Comparison of ENCODE assay signal across 7 cellular contexts in the genomic region with DNA sequence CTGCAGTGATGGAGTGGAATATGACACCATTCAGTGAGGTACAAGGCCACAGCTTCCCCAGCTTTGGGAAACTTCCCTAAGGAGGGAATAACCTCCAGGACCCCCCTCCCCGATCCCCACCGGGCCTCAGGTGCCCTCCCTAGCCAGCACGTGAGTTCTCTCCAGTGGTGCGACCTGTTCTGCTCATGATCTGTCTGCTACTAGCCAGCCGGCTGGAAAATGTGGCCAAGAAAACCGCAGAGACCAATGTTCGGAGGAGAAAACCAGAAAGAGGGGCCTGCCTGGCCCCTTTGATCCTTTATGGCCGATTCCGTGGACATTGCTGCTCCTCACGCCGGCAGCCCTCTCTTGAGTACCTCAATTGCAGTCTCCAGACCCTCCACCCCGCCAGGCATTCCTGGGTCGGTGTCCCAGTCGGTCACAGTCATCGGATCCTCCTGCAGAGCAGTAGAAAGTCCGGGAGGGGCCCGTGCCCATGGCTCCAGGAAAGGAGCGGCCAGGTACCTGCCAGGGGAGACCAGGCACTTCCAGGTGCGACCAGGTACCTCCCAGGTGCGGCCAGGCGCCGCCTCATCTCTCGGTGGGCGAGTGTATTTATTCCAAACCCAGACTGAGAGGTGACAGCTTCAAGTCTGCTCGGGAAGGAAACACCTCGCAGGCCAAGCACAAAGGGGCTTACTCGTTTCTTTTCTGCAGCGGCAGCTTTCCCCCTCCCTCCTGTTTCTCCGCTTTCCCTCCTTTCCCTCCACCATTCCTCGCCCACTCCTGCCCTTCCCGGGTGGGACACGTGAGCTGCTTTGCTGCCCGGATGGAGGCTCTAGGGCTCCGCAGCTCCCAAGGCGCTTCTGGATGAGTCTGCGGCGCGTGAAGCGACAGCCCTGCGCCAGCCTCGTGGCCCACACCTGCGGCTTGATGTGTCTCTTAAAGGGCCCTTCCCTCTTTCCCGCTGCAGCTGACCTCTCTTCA. TPM values are rescaled to one million over a fixed set of nuclear protein-coding genes. Genes with fewer than 3 reads are reported as not detected.
A peak's percentile ranks its signal among the peaks of the same experiment; 100 is the strongest.
DNase-seq lines count a peak whose midpoint lies in the region.

No MANE protein-coding gene starts in this region.

- peak overlapping the region; percentile 62 for H3K9ac ChIP-seq in iPS-18a (ENCODE audit: low read length)
- peak overlapping the region; percentile 27 to 81 (median 64) for H3K9ac ChIP-seq in skeletal muscle tissue (ENCODE audit: low read depth in 1 of 3, low read length in 3 of 3)

- no peaks in the 10 kb centered on the region for H3K9me3 ChIP-seq in iPS-18a (ENCODE audit: control insufficient read depth, low read depth, low read length)
- peaks cover 0 to 2% (median 0%) of the 10 kb centered on the region in 3 donors for H3K9me3 ChIP-seq in skeletal muscle tissue (ENCODE audit: control insufficient read depth in 3 of 3, low read length in 3 of 3)

- peak overlapping the region; percentile 39 to 94 (median 79) for H3K4me3 Mint-ChIP-seq in IgD-negative memory B cell
- H3K4me3 Mint-ChIP-seq in activated T-helper 2 cell treated with anti-CD3 and anti-CD28 coated beads, Interferon-gamma antibody, Interleukin-2, Interleukin-4, amounts not matched to agents 10 μg/mL and 5 μg/mL and 100 μg/mL, durations not matched to agents 14 hours and 24 hours and 36 hours (ENCODE audit: low read depth) = peak overlapping the region; percentile 55

- H3K27ac ChIP-seq in iPS-18a (ENCODE audit: low read length) (no peak overlapping the region), skeletal muscle tissue (ENCODE audit: low read depth, low read length) (no peak overlapping the region)

- H3K27me3 Mint-ChIP-seq in IgD-negative memory B cell = peaks cover 33% of the 10 kb centered on the region
- peaks cover 60% of the 10 kb centered on the region for H3K27me3 Mint-ChIP-seq in activated T-helper 2 cell treated with anti-CD3 and anti-CD28 coated beads, Interferon-gamma antibody, Interleukin-2, Interleukin-4, amounts not matched to agents 10 μg/mL and 5 μg/mL and 100 μg/mL, durations not matched to agents 14 hours and 24 hours and 36 hours (ENCODE audit: low read depth)

- intact Hi-C loops in activated T-helper 2 cell treated with anti-CD3 and anti-CD28 coated beads, Interferon-gamma antibody, Interleukin-2, Interleukin-4, amounts not matched to agents 10 μg/mL and 5 μg/mL and 100 μg/mL, durations not matched to agents 14 hours and 24 hours and 36 hours (cut with micrococcal nuclease) = no loop called here

- H3K4me1 ChIP-seq in iPS-18a (ENCODE audit: control insufficient read depth, low read depth, low read length) (peaks cover 9% of the 10 kb centered on the region), skeletal muscle tissue (ENCODE audit: control insufficient read depth in 3 of 3, insufficient read depth in 3 of 3, low read length in 3 of 3) (peaks cover 3 to 12% (median 10%) of the 10 kb centered on the region in 3 donors)

- no peaks in the 10 kb centered on the region for H3K36me3 ChIP-seq in iPS-18a (ENCODE audit: control insufficient read depth, low read depth, low read length)
- H3K36me3 ChIP-seq in skeletal muscle tissue (ENCODE audit: control insufficient read depth in 3 of 3, insufficient read depth in 3 of 3, low read length in 3 of 3) = no peaks in the 10 kb centered on the region

- peaks cover 4 to 12% (median 5%) of the 10 kb centered on the region in 3 donors for H3K4me1 Mint-ChIP-seq in IgD-negative memory B cell
- peaks cover 11% of the 10 kb centered on the region for H3K4me1 Mint-ChIP-seq in activated T-helper 2 cell treated with anti-CD3 and anti-CD28 coated beads, Interferon-gamma antibody, Interleukin-2, Interleukin-4, amounts not matched to agents 10 μg/mL and 5 μg/mL and 100 μg/mL, durations not matched to agents 14 hours and 24 hours and 36 hours (ENCODE audit: low read depth)

- peak overlapping the region in 1 of 3 donors; percentile 60 for H3K27ac Mint-ChIP-seq in IgD-negative memory B cell
- H3K27ac Mint-ChIP-seq in activated T-helper 2 cell treated with anti-CD3 and anti-CD28 coated beads, Interferon-gamma antibody, Interleukin-2, Interleukin-4, amounts not matched to agents 10 μg/mL and 5 μg/mL and 100 μg/mL, durations not matched to agents 14 hours and 24 hours and 36 hours = no peak overlapping the region

- no peak for DNase-seq in activated T-helper 2 cell treated with anti-CD3 and anti-CD28 coated beads, Interferon-gamma antibody, Interleukin-2, Interleukin-4, amounts not matched to agents 10 μg/mL and 5 μg/mL and 100 μg/mL, durations not matched to agents 14 hours and 24 hours and 36 hours (ENCODE audit: low spot score)
- DNase-seq in inferior parietal cortex (ENCODE audit: extremely low spot score) (no peak), NAMALWA (ENCODE audit: low spot score) (no peak), AG08396 (ENCODE audit: low spot score) (no peak)

- no peaks in the 10 kb centered on the region for H3K36me3 Mint-ChIP-seq in IgD-negative memory B cell
- H3K36me3 Mint-ChIP-seq in activated T-helper 2 cell treated with anti-CD3 and anti-CD28 coated beads, Interferon-gamma antibody, Interleukin-2, Interleukin-4, amounts not matched to agents 10 μg/mL and 5 μg/mL and 100 μg/mL, durations not matched to agents 14 hours and 24 hours and 36 hours (ENCODE audit: low read depth) = no peaks in the 10 kb centered on the region

- H3K9me3 Mint-ChIP-seq in IgD-negative memory B cell = peaks cover 0 to 5% (median 0%) of the 10 kb centered on the region in 3 donors
- H3K9me3 Mint-ChIP-seq in activated T-helper 2 cell treated with anti-CD3 and anti-CD28 coated beads, Interferon-gamma antibody, Interleukin-2, Interleukin-4, amounts not matched to agents 10 μg/mL and 5 μg/mL and 100 μg/mL, durations not matched to agents 14 hours and 24 hours and 36 hours = peaks cover 14% of the 10 kb centered on the region

- peaks cover 23% of the 10 kb centered on the region for H3K27me3 ChIP-seq in iPS-18a (ENCODE audit: control insufficient read depth, insufficient read depth, low read length)
- peaks cover 0 to 12% (median 4%) of the 10 kb centered on the region in 3 donors for H3K27me3 ChIP-seq in skeletal muscle tissue (ENCODE audit: control insufficient read depth in 3 of 3, insufficient read depth in 3 of 3, low read length in 3 of 3)

- peak overlapping the region; percentile 69 for H3K4me3 ChIP-seq in iPS-18a (ENCODE audit: low read length)
- peak overlapping the region; percentile 64 to 75 (median 73) for H3K4me3 ChIP-seq in skeletal muscle tissue (ENCODE audit: low read length in 3 of 3)

RNA-seq across cellular contexts. Expression of gene AGK, which starts 39.6 kb away (rescaled TPM):
- polyA plus RNA-seq in IgD-negative memory B cell = 23.1 TPM
- 144 and 147 TPM in 2 replicates for total RNA-seq in activated T-helper 2 cell treated with anti-CD3 and anti-CD28 coated beads, Interferon-gamma antibody, Interleukin-2, Interleukin-4, amounts not matched to agents 10 μg/mL and 5 μg/mL and 100 μg/mL, durations not matched to agents 14 hours and 24 hours and 36 hours
- total RNA-seq in skeletal muscle tissue = 18.8 TPM
